21 cellular contexts compared by ENCODE assay signal in the genomic region with DNA sequence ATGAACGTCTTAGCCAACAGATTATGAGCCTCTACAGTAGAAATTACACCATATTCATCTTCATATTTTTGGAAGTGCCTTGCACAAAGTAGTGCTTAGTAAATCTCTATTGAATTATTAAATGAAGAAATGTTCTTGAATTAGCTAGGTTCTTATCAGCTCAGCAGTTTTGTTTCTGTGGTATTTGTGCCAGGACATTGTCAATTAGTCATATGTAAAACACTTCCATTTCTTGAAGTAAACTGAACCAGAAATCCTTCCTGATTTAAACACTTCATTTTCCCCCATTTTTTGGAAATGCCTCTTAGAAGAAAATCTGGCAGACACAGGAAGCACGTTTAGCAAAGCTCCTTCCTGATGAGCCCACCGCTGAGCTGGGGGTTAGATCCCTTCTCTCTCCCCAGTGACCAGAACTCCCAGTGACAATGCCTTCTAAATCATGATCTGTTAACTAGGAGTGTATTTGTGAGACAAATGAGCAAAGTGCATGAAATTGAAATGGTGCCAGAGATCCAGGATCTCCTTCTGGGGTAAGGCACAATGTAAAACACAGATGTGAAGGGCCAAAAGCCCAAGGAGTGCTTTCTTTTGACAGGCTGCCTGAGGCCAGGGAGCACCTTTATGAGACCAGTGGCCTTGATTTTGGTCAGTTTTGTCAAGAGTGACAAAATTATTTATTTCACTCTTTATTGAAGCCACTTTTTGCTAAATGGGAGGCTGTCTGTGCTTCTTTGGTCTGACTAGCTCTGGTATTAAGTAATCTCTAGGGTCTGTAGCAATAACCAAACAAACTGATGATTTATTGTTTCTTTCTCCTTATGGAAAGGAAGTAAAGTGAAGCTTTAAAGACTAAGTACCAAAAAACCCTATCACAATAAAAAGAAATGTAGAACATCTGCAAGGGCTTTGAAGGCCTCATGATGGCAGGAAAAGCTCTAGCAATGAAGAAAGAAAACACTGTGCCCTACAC. TPM values are rescaled to one million over a fixed set of nuclear protein-coding genes. Genes with fewer than 3 reads are reported as not detected.
DNase-seq lines count a peak whose midpoint lies in the region; ATAC-seq, FAIRE-seq and TF ChIP-seq lines count a peak whose summit lies in the region.
"Had no signal": no experiment of that assay in that cellular context is flagged by ENCODE, and none has a peak within 500 bp of the region (broad histone marks: within the 10 kb centered on the region; RNA-seq: fewer than 3 reads in every experiment).

No MANE protein-coding gene starts in this region.

- H3K36me3 ChIP-seq in right lobe of liver = no peaks in the 10 kb centered on the region
- H3K36me3 ChIP-seq in HepG2 (replicated peaks in 1 of 2; ENCODE audit: control insufficient read depth in 1 of 2, insufficient read depth in 2 of 2, low read length in 2 of 2) = no peaks in the 10 kb centered on the region
- no peaks in the 10 kb centered on the region for H3K36me3 ChIP-seq in ascending aorta

- TF ChIP-seq POLR2A in right lobe of liver (IDR thresholded peaks at IDR 0.05) (no peak), HepG2 (IDR thresholded peaks at IDR 0.05; ENCODE audit: insufficient read depth in 1 of 2, low read depth in 2 of 2, low read length in 2 of 2) (no peak), lower leg skin (IDR thresholded peaks at IDR 0.05) (no peak)

- H3K36me3 Mint-ChIP-seq in stimulated activated memory B cell treated with anti-CD40 and anti-IgM and Interleukin-4, amounts not matched to agents 10 μg/mL and 1 μg/mL and 100 μg/mL, for 72 hours = peaks cover 11% of the 10 kb centered on the region

- CTCF ChIA-PET in HepG2 (lab: Yijun Ruan, JAX; ENCODE audit: low intra/inter-chr PET ratio, low total read pairs) = no interaction called here

- POLR2A ChIA-PET in HepG2 (lab: Yijun Ruan, JAX) = no interaction called here

- H3K9ac ChIP-seq in HepG2 (ENCODE audit: insufficient read depth, low read depth, low read length) = no peak overlapping the region

- ATAC-seq in right lobe of liver = peak in 3 of 4 donors; percentile 36 to 65 (median 55)
- no peak for ATAC-seq in HepG2
- no peak for ATAC-seq in stimulated activated memory B cell treated with anti-CD40 and anti-IgM and Interleukin-4, amounts not matched to agents 10 μg/mL and 1 μg/mL and 100 μg/mL, for 72 hours
- ATAC-seq: effector memory CD8-positive, alpha-beta T cell; HCT116; natural killer cell had no signal

- H3K27ac ChIP-seq in right lobe of liver (peak overlapping the region in 1 of 3 donors; percentile 5), HepG2 (ENCODE audit: extremely low read length, insufficient read depth, low read length) (no peak overlapping the region), ascending aorta (peak overlapping the region; percentile 51 to 70)
- H3K27ac ChIP-seq: skin epidermis, VCaP had no signal

- H3K27ac Mint-ChIP-seq in stimulated activated memory B cell treated with anti-CD40 and anti-IgM and Interleukin-4, amounts not matched to agents 10 μg/mL and 1 μg/mL and 100 μg/mL, for 72 hours = no peak overlapping the region
- H3K27ac Mint-ChIP-seq: effector memory CD8-positive, alpha-beta T cell; natural killer cell had no signal

- WGBS in right lobe of liver (ENCODE audit: insufficient coverage, low coverage, low lambda C conversion rate, missing lambda C conversion rate) = 35% methylated on average over 3 of the region's 3 CpGs
- WGBS in HepG2 (ENCODE audit: low lambda C conversion rate) = 44% methylated on average over 3 of the region's 3 CpGs
- WGBS in lower leg skin, 2 donors = 48 to 57% methylated on average over 3 of the region's 3 CpGs

- H3K4me3 ChIP-seq in right lobe of liver = no peak overlapping the region
- no peak overlapping the region for H3K4me3 ChIP-seq in HepG2 (replicated peaks in 1 of 3; ENCODE audit: insufficient read depth in 1 of 3, low read depth in 2 of 3, low read length in 3 of 3)
- no peak overlapping the region for H3K4me3 ChIP-seq in ascending aorta
- no peak overlapping the region for H3K4me3 ChIP-seq in lower leg skin (ENCODE audit: low read depth, poor library complexity, severe bottlenecking)
- H3K4me3 ChIP-seq: skin epidermis had no signal

- H2AFZ ChIP-seq in HepG2 (ENCODE audit: low read length) = no peak overlapping the region

- H4K20me1 ChIP-seq in HepG2 (ENCODE audit: insufficient read depth, low read length) = no peaks in the 10 kb centered on the region

- H3K4me3 Mint-ChIP-seq in stimulated activated memory B cell treated with anti-CD40 and anti-IgM and Interleukin-4, amounts not matched to agents 10 μg/mL and 1 μg/mL and 100 μg/mL, for 72 hours = no peak overlapping the region
- H3K4me3 Mint-ChIP-seq: effector memory CD8-positive, alpha-beta T cell; natural killer cell had no signal

- DNase-seq in right lobe of liver = no peak
- DNase-seq in HepG2 (ENCODE audit: low spot score) = no peak
- no peak for DNase-seq in ascending aorta (ENCODE audit: low spot score in 2 of 2)
- DNase-seq in iris pigment epithelial cell (ENCODE audit: low read depth) = peak; percentile 70
- DNase-seq in NCI-H510A (lab: John Stamatoyannopoulos, UW) = no peak
- DNase-seq in 8988T = no peak
- DNase-seq in lower leg skin (ENCODE audit: low spot score in 2 of 2) = no peak
- DNase-seq: effector memory CD8-positive, alpha-beta T cell; foreskin melanocyte; hypothalamus; natural killer cell; NCI-H1092 treated with DMSO at 0.1 percent for 48 hours; NCI-H2081; SHP77 treated with DMSO at 0.1 percent for 48 hours; T-helper 1 cell had no signal

- H3K4me1 Mint-ChIP-seq in stimulated activated memory B cell treated with anti-CD40 and anti-IgM and Interleukin-4, amounts not matched to agents 10 μg/mL and 1 μg/mL and 100 μg/mL, for 72 hours = no peaks in the 10 kb centered on the region
- H3K4me1 Mint-ChIP-seq: natural killer cell had no signal

- TF ChIP-seq RAD21 in HepG2 (CRISPR knock-in tag; IDR thresholded peaks at IDR 0.05) = no peak

- no peak overlapping the region for H3K4me2 ChIP-seq in HepG2 (ENCODE audit: low read depth, low read length)

- in situ Hi-C loops in HepG2 (cut with HindIII; ENCODE audit: extremely low pct_ligation_motif_present, low pct_unique_long_range_greater_than_20kb) = no loop called here

- BruUV-seq in HepG2 (replicated peaks; lab: Mats Ljungman, UMichigan) = no TSS peak

- H3K9me3 ChIP-seq in right lobe of liver = no peaks in the 10 kb centered on the region
- H3K9me3 ChIP-seq in HepG2 (ENCODE audit: low read length) = no peaks in the 10 kb centered on the region
- H3K9me3 ChIP-seq in ascending aorta = peaks cover 7 to 16% of the 10 kb centered on the region in 2 donors

- intact Hi-C loops in right lobe of liver (cut with DNase I) = no loop called here
- intact Hi-C loops in HepG2 (cut with micrococcal nuclease; ENCODE audit: unreplicated experiment) = loop anchor here (5.0 kb wide), 1 partner anchor 347 kb away; a partner anchor contains a TSS
- intact Hi-C loops in ascending aorta (cut with DNase I) = no loop called here
- intact Hi-C loops in lower leg skin (cut with DNase I; ENCODE audit: low total_unique reads) = loop anchor here (10.0 kb wide), 1 partner anchor 330 kb away; no protein-coding TSS in a partner anchor

- H3K27me3 Mint-ChIP-seq in stimulated activated memory B cell treated with anti-CD40 and anti-IgM and Interleukin-4, amounts not matched to agents 10 μg/mL and 1 μg/mL and 100 μg/mL, for 72 hours = peaks cover 76% of the 10 kb centered on the region

- peaks cover 15% of the 10 kb centered on the region for H3K9me3 Mint-ChIP-seq in stimulated activated memory B cell treated with anti-CD40 and anti-IgM and Interleukin-4, amounts not matched to agents 10 μg/mL and 1 μg/mL and 100 μg/mL, for 72 hours

- H3K27me3 ChIP-seq in right lobe of liver (no peaks in the 10 kb centered on the region), HepG2 (ENCODE audit: control insufficient read depth in 1 of 2, insufficient read depth in 2 of 2, low read length in 2 of 2) (peaks cover 0 to 9% of the 10 kb centered on the region in 2 experiments; a peak in 1 of 5 replicates), ascending aorta (no peaks in the 10 kb centered on the region)

- H3K4me1 ChIP-seq in right lobe of liver (peaks cover 0 to 8% (median 0%) of the 10 kb centered on the region in 4 donors), HepG2 (ENCODE audit: insufficient read depth, low read length) (peaks cover 13% of the 10 kb centered on the region), ascending aorta (peaks cover 4 to 10% of the 10 kb centered on the region in 2 donors)

- no peak for TF ChIP-seq CTCF in right lobe of liver (IDR thresholded peaks at IDR 0.05)
- TF ChIP-seq CTCF in HepG2 (CRISPR knock-in tag; IDR thresholded peaks at IDR 0.05) = no peak
- TF ChIP-seq CTCF in ascending aorta (IDR thresholded peaks at IDR 0.05) = no peak
- no peak for TF ChIP-seq CTCF in lower leg skin (IDR thresholded peaks at IDR 0.05)

- no peaks in the 10 kb centered on the region for H3K79me2 ChIP-seq in HepG2 (ENCODE audit: insufficient read depth, low read length)

- TF ChIP-seq EP300 in HepG2 (IDR thresholded peaks at IDR 0.05; ENCODE audit: low read depth in 2 of 2, low read length in 2 of 2) (no peak), HepG2 (CRISPR knock-in tag; IDR thresholded peaks at IDR 0.05; ENCODE audit: borderline replicate concordance) (no peak)

- no peak for FAIRE-seq in HepG2 (lab: Jason Lieb, UNC)
- FAIRE-seq: GM12891, keratinocyte had no signal

RNA-seq across cellular contexts. Expression of a gene that starts 25.6 kb away (rescaled TPM):
- total RNA-seq in right lobe of liver (10 to 100 TPM in 2 of 6 experiments, 1 to 10 TPM in 4; 6.0 to 12.9 (median 9.1) TPM), HepG2 (2016; rRNA removed; fragmentation: Illumina TruSeq; extraction: Trizol) (2.3 and 3.3 TPM in 2 replicates), ascending aorta (116 TPM), lower leg skin (10 to 100 TPM; 18.5 to 32.0 (median 30.1) TPM)
- 1.1 and 1.7 TPM in 2 replicates for total RNA-seq in HepG2 (2016; cell fraction: cytosol; rRNA removed; fragmentation: Illumina TruSeq; extraction: Trizol; ENCODE audit: low read depth)
- total RNA-seq in HepG2 (2016; cell fraction: insoluble cytoplasmic fraction; rRNA removed; fragmentation: Illumina TruSeq; extraction: Trizol) = 1.9 and 3.8 TPM in 2 replicates
- 3.6 and 4.7 TPM in 2 replicates for total RNA-seq in HepG2 (2016; cell fraction: membrane; rRNA removed; fragmentation: Illumina TruSeq; extraction: Trizol)
- total RNA-seq in HepG2 (2016; cell fraction: nucleus; rRNA removed; fragmentation: Illumina TruSeq; extraction: Trizol) = 3.3 and 4.1 TPM in 2 replicates
- 2.8 and 3.7 TPM in 2 replicates for polyA plus RNA-seq in HepG2 (2011; rRNA removed)
- 1.7 and 2.1 TPM in 2 replicates for polyA plus RNA-seq in HepG2 (2011; cell fraction: cytosol; rRNA removed)
- polyA plus RNA-seq in HepG2 (2011; cell fraction: nucleus; rRNA removed) = 11.7 and 15.3 TPM in 2 replicates
- polyA plus RNA-seq in HepG2 (2012) = 1.9 and 2.4 TPM in 2 replicates
- 0.12 and 0.19 TPM in 2 replicates for polyA plus RNA-seq in HepG2 (2016; cell fraction: cytosol; fragmentation: Illumina TruSeq; extraction: Trizol; ENCODE audit: low read depth)
- polyA plus RNA-seq in HepG2 (2016; cell fraction: insoluble cytoplasmic fraction; fragmentation: Illumina TruSeq; extraction: Trizol; ENCODE audit: low read depth) = 1.8 and 2.2 TPM in 2 replicates
- polyA plus RNA-seq in HepG2 (2016; cell fraction: membrane; fragmentation: Illumina TruSeq; extraction: Trizol; ENCODE audit: low read depth) = 0.34 and 0.43 TPM in 2 replicates
- 7.4 and 7.8 TPM in 2 replicates for polyA plus RNA-seq in HepG2 (2016; cell fraction: nucleus; fragmentation: Illumina TruSeq; extraction: Trizol; ENCODE audit: insufficient read depth, low read depth)
- polyA minus RNA-seq in HepG2 (2011; rRNA and poly(A)+ RNA removed; ENCODE audit: low replicate concordance) = 25.2 and 27.1 TPM in 2 replicates
- 4.6 and 4.7 TPM in 2 replicates for polyA minus RNA-seq in HepG2 (2011; cell fraction: cytosol; rRNA and poly(A)+ RNA removed)
- polyA minus RNA-seq in HepG2 (2011; cell fraction: nucleus; rRNA and poly(A)+ RNA removed) = 5.7 and 6.6 TPM in 2 replicates

Comparison
In these comparisons a context has a peak if more than half of its experiments do, and no peak if none do; other contexts are left out.
1. ATAC-seq: peak in right lobe of liver (3 of 4); none in HepG2 (single experiment) and stimulated activated memory B cell treated with anti-CD40 and anti-IgM and Interleukin-4, amounts not matched to agents 10 μg/mL and 1 μg/mL and 100 μg/mL, for 72 hours (single experiment).
2. intact Hi-C loops: an anchor here in HepG2 (5.0 kb wide) and lower leg skin (10.0 kb wide); none called in right lobe of liver and ascending aorta.